ENCODE assay signal across 1 cellular context in the genomic region with DNA sequence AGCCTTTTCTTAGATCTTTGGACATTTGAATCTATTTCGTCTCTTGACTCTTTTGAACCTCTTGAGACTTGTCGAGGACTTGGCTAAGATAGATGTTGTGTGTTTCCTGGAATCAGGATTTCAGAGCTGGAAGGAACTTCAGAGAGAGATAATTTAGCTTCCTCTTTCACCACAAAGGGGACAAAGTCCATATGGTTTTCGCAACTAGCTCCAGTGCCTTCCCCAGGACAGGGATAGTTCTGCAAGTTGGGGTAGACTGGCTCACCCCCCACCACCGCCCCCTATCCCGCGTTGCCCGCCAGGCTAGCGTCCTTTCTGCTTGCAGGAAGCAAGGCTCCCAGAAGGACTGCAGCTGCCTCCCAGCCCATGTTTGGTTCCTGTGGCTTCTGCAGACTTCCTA.
TF ChIP-seq lines count a peak whose summit lies in the region.

No MANE protein-coding gene starts in this region.

TF ChIP-seq in HepG2, 621 proteins besides CTCF, POLR2A, EP300 and RAD21 (continued from another document and continues in another):
- TF ChIP-seq ZNF318 (CRISPR knock-in tag; IDR thresholded peaks at IDR 0.05) (no peak), ZMYM3 (CRISPR knock-in tag; IDR thresholded peaks at IDR 0.05) (peak; percentile 66; the same call in 1 of the 2 replicates), ZNF687 (CRISPR knock-in tag; IDR thresholded peaks at IDR 0.05) (peak; percentile 69), CBX1 (IDR thresholded peaks at IDR 0.05; ENCODE audit: low read depth) (no peak), MIXL1 (CRISPR knock-in tag; IDR thresholded peaks at IDR 0.05) (peak; percentile 82; the same call in 1 of the 2 replicates), KLF15 (CRISPR knock-in tag; IDR thresholded peaks at IDR 0.05; ENCODE audit: borderline replicate concordance) (no peak), ZZZ3 (CRISPR knock-in tag; IDR thresholded peaks at IDR 0.05; ENCODE audit: borderline replicate concordance) (no peak), SALL1 (CRISPR knock-in tag; IDR thresholded peaks at IDR 0.05) (peak; percentile 81), ZNF205 (CRISPR knock-in tag; IDR thresholded peaks at IDR 0.05) (no peak), ARID2 (CRISPR knock-in tag; IDR thresholded peaks at IDR 0.05; ENCODE audit: borderline replicate concordance) (no peak), UBTF (CRISPR knock-in tag; IDR thresholded peaks at IDR 0.05) (peak; percentile 40; the same call in 1 of the 2 replicates), ZNF317 (CRISPR knock-in tag; IDR thresholded peaks at IDR 0.05) (no peak), KAT7 (CRISPR knock-in tag; IDR thresholded peaks at IDR 0.05; ENCODE audit: borderline replicate concordance) (0 out of 2 replicates have a peak, but pooled peaks have one; percentile 49), HDAC2 (CRISPR knock-in tag; IDR thresholded peaks at IDR 0.05) (peak; percentile 91), ZNF451 (CRISPR knock-in tag; IDR thresholded peaks at IDR 0.05) (no peak), NBN (conservative IDR thresholded peaks at IDR 0.05) (no peak), ZNF414 (CRISPR knock-in tag; IDR thresholded peaks at IDR 0.05) (no peak), RBM39 (IDR thresholded peaks at IDR 0.05; ENCODE audit: low read depth, low read length, poor library complexity, severe bottlenecking) (no peak), MTERF4 (CRISPR knock-in tag; IDR thresholded peaks at IDR 0.05) (no peak), ZFY (CRISPR knock-in tag; IDR thresholded peaks at IDR 0.05) (no peak), IKZF1 (IDR thresholded peaks at IDR 0.05) (no peak), ZNF772 (CRISPR knock-in tag; IDR thresholded peaks at IDR 0.05) (no peak), PRPF4 (IDR thresholded peaks at IDR 0.05; ENCODE audit: low read depth, low read length, poor library complexity, severe bottlenecking) (no peak)
- TF ChIP-seq, protein P1, sequence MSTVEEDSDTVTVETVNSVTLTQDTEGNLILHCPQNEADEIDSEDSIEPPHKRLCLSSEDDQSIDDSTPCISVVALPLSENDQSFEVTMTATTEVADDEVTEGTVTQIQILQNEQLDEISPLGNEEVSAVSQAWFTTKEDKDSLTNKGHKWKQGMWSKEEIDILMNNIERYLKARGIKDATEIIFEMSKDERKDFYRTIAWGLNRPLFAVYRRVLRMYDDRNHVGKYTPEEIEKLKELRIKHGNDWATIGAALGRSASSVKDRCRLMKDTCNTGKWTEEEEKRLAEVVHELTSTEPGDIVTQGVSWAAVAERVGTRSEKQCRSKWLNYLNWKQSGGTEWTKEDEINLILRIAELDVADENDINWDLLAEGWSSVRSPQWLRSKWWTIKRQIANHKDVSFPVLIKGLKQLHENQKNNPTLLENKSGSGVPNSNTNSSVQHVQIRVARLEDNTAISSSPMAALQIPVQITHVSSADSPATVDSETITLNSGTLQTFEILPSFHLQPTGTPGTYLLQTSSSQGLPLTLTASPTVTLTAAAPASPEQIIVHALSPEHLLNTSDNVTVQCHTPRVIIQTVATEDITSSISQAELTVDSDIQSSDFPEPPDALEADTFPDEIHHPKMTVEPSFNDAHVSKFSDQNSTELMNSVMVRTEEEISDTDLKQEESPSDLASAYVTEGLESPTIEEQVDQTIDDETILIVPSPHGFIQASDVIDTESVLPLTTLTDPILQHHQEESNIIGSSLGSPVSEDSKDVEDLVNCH (CRISPR knock-in tag; IDR thresholded peaks at IDR 0.05), result no peak
- TF ChIP-seq, protein P2, sequence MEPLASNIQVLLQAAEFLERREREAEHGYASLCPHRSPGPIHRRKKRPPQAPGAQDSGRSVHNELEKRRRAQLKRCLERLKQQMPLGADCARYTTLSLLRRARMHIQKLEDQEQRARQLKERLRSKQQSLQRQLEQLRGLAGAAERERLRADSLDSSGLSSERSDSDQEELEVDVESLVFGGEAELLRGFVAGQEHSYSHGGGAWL (CRISPR knock-in tag; IDR thresholded peaks at IDR 0.05), result no peak
- TF ChIP-seq, protein P3, sequence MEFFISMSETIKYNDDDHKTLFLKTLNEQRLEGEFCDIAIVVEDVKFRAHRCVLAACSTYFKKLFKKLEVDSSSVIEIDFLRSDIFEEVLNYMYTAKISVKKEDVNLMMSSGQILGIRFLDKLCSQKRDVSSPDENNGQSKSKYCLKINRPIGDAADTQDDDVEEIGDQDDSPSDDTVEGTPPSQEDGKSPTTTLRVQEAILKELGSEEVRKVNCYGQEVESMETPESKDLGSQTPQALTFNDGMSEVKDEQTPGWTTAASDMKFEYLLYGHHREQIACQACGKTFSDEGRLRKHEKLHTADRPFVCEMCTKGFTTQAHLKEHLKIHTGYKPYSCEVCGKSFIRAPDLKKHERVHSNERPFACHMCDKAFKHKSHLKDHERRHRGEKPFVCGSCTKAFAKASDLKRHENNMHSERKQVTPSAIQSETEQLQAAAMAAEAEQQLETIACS (CRISPR knock-in tag; IDR thresholded peaks at IDR 0.05), result no peak
- TF ChIP-seq, protein P4, sequence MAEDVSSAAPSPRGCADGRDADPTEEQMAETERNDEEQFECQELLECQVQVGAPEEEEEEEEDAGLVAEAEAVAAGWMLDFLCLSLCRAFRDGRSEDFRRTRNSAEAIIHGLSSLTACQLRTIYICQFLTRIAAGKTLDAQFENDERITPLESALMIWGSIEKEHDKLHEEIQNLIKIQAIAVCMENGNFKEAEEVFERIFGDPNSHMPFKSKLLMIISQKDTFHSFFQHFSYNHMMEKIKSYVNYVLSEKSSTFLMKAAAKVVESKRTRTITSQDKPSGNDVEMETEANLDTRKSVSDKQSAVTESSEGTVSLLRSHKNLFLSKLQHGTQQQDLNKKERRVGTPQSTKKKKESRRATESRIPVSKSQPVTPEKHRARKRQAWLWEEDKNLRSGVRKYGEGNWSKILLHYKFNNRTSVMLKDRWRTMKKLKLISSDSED (CRISPR knock-in tag; IDR thresholded peaks at IDR 0.05), result no peak
